ENCODE assay signal across 8 cellular contexts in genomic region chr18:48475635-48476549, GRCh38.
DNase-seq lines count a peak whose midpoint lies in the region; ATAC-seq and TF ChIP-seq lines count a peak whose summit lies in the region.

No MANE protein-coding gene starts in this region.

- no peaks in the 10 kb centered on the region for H4K20me1 ChIP-seq in OCI-LY3 (ENCODE audit: insufficient read depth, low read length)
- no peaks in the 10 kb centered on the region for H4K20me1 ChIP-seq in hepatocyte (ENCODE audit: insufficient read depth, poor library complexity, severe bottlenecking)

- no peaks in the 10 kb centered on the region for H3K9me2 ChIP-seq in hepatocyte (replicated peaks; ENCODE audit: insufficient read depth)

- ATAC-seq in sciatic nerve (peak; percentile 92), HG02938 (IDR thresholded peaks at IDR 0.05; ENCODE audit: unreplicated experiment) (no peak)

- DNase-seq in AG04450 (ENCODE audit: low read depth, low spot score) (peak; percentile 51), LHCN-M2 (ENCODE audit: low read depth) (peak; percentile 68), astrocyte of the spinal cord (ENCODE audit: low read depth, low spot score) (peak; percentile 84), hepatocyte (ENCODE audit: low spot score) (peak; percentile 82), sciatic nerve (ENCODE audit: low spot score) (no peak)

- 42% methylated on average over 8 of the region's 8 CpGs for WGBS in hepatocyte (ENCODE audit: low lambda C conversion rate, missing lambda C conversion rate)

- H3K4me1 ChIP-seq in OCI-LY3 (ENCODE audit: low read length) (no peaks in the 10 kb centered on the region), hepatocyte (ENCODE audit: insufficient read depth) (peaks cover 5% of the 10 kb centered on the region)

- peaks cover 8% of the 10 kb centered on the region; the same call in 1 of the 2 replicates for H3K9me3 ChIP-seq in AG04450 (ENCODE audit: control insufficient read depth, insufficient read depth, low read length)
- H3K9me3 ChIP-seq in OCI-LY3 (ENCODE audit: insufficient read depth, low read length) = no peaks in the 10 kb centered on the region
- no peaks in the 10 kb centered on the region for H3K9me3 ChIP-seq in hepatocyte (ENCODE audit: low read depth)

- H3K9ac ChIP-seq in OCI-LY3 (ENCODE audit: low read length) = no peak overlapping the region

- TF ChIP-seq CTCF in AG04450 (IDR thresholded peaks at IDR 0.05; ENCODE audit: low read depth, low read length) (peak; percentile 87), GM12874 (IDR thresholded peaks at IDR 0.05; ENCODE audit: insufficient read depth, low read depth, low read length) (peak; percentile 74), OCI-LY3 (IDR thresholded peaks at IDR 0.05; ENCODE audit: low read depth, low read length) (peak; percentile 99), astrocyte of the spinal cord (IDR thresholded peaks at IDR 0.05; ENCODE audit: low read depth, low read length) (peak; percentile 86), hepatocyte (IDR thresholded peaks at IDR 0.05; ENCODE audit: poor library complexity) (peak; percentile 93)

- H3K4me3 ChIP-seq in AG04450 (ENCODE audit: low read depth, low read length) = no peak overlapping the region
- no peak overlapping the region for H3K4me3 ChIP-seq in OCI-LY3 (ENCODE audit: low read length)
- H3K4me3 ChIP-seq in astrocyte of the spinal cord (ENCODE audit: low read depth, low read length) = no peak overlapping the region
- no peak overlapping the region for H3K4me3 ChIP-seq in hepatocyte

- H3K79me2 ChIP-seq in OCI-LY3 (ENCODE audit: low read length) (no peaks in the 10 kb centered on the region), hepatocyte (no peaks in the 10 kb centered on the region)

- H3K4me2 ChIP-seq in OCI-LY3 (ENCODE audit: low read length) (peak overlapping the region; percentile 27), hepatocyte (no peak overlapping the region)

- no peaks in the 10 kb centered on the region for H3K36me3 ChIP-seq in OCI-LY3 (replicated peaks; ENCODE audit: low read depth, low read length)
- no peaks in the 10 kb centered on the region for H3K36me3 ChIP-seq in hepatocyte (replicated peaks; ENCODE audit: insufficient read depth, low read depth)

- in situ Hi-C loops in astrocyte of the spinal cord (cut with HindIII; ENCODE audit: low sequenced_read_pairs) = no loop called here

- peaks cover 4% of the 10 kb centered on the region for H3K27me3 ChIP-seq in AG04450 (ENCODE audit: control insufficient read depth, insufficient read depth, low read length)
- peaks cover 45% of the 10 kb centered on the region for H3K27me3 ChIP-seq in OCI-LY3 (ENCODE audit: low read depth, low read length)
- H3K27me3 ChIP-seq in hepatocyte = no peaks in the 10 kb centered on the region

- H2AFZ ChIP-seq in OCI-LY3 (ENCODE audit: low read depth, low read length) = peak overlapping the region; percentile 27; the same call in 1 of the 2 replicates
- H2AFZ ChIP-seq in hepatocyte = no peak overlapping the region

- POLR2A ChIA-PET in AG04450 (lab: Yijun Ruan, JAX) = no interaction called here

- intact Hi-C loops in sciatic nerve (cut with DNase I) = loop anchor here (5.0 kb wide), 1 partner anchor 186 kb away; no protein-coding TSS in a partner anchor

- CTCF ChIA-PET in AG04450 (lab: Charles Lee) = interaction anchor here (0.6 to 4.1 kb wide), 42 partner anchors 11 to 940 kb away, joined by 3 to 61 read pairs (median 4); no protein-coding TSS in a partner anchor

- H3K27ac ChIP-seq in AG04450 (ENCODE audit: low read depth, low read length) = no peak overlapping the region
- no peak overlapping the region for H3K27ac ChIP-seq in OCI-LY3 (ENCODE audit: low read length)
- H3K27ac ChIP-seq in hepatocyte = no peak overlapping the region
